Comparison of ENCODE assay signal across 20 cellular contexts in genomic region chr11:113681282-113681681, GRCh38. TPM values are rescaled to one million over a fixed set of nuclear protein-coding genes. Genes with fewer than 3 reads are reported as not detected.
"Had no signal": no experiment of that assay in that cellular context is flagged by ENCODE, and none has a peak within 500 bp of the region (broad histone marks: within the 10 kb centered on the region; RNA-seq: fewer than 3 reads in every experiment).

No MANE protein-coding gene starts in this region.

- H3K36me3 ChIP-seq: esophagus muscularis mucosa, gastroesophageal sphincter, left lung, lower lobe of right lung, right atrium auricular region, suprapubic skin, thyroid gland, upper lobe of left lung had no signal

- H3K4me1 ChIP-seq: left lung, lower lobe of right lung, right atrium auricular region, suprapubic skin, upper lobe of left lung had no signal

- DNase-seq: central memory CD4-positive, alpha-beta T cell; cortex of kidney; dorsolateral prefrontal cortex; effector CD8-positive, alpha-beta T cell; glutamatergic neuron; left lung; lower lobe of right lung; naive B cell; nephron progenitor cell; stimulated activated CD4-positive, alpha-beta T cell treated with anti-CD3 and anti-CD28 coated beads, Interleukin-4, amount 100 ng/mL, for 1 hour; stimulated activated CD8-positive, alpha-beta memory T cell treated with anti-CD3 and anti-CD28 coated beads, Interleukin-4, amount 100 ng/mL, for 48 hours; stimulated activated naive CD8-positive, alpha-beta T cell treated with anti-CD3 and anti-CD28 coated beads, Interleukin-15, Interleukin-2, amounts not matched to agents 100 U/mL and 50 U/mL, for 24 hours; upper lobe of left lung had no signal

- H3K4me2 ChIP-seq: smooth muscle cell had no signal

- H3K27me3 ChIP-seq: dorsolateral prefrontal cortex, esophagus muscularis mucosa, gastroesophageal sphincter, left lung, right atrium auricular region, suprapubic skin, thyroid gland, upper lobe of left lung had no signal

- H3K27ac ChIP-seq: dorsolateral prefrontal cortex, esophagus muscularis mucosa, gastroesophageal sphincter, left lung, lower lobe of right lung, right atrium auricular region, suprapubic skin, thyroid gland, upper lobe of left lung had no signal

- ATAC-seq: gastroesophageal sphincter; left lung; lower lobe of right lung; stimulated activated effector memory CD8-positive, alpha-beta T cell treated with anti-CD3 and anti-CD28 coated beads, Interleukin-12 subunit alpha, Interleukin-12 subunit beta, amount 100 ng/mL, for 72 hours; stimulated activated naive CD8-positive, alpha-beta T cell treated with anti-CD3 and anti-CD28 coated beads, Interleukin-15, Interleukin-2, amounts not matched to agents 100 U/mL and 50 U/mL, for 24 hours had no signal

- H3K4me3 ChIP-seq: dorsolateral prefrontal cortex, esophagus muscularis mucosa, gastroesophageal sphincter, left lung, lower lobe of right lung, right atrium auricular region, smooth muscle cell, suprapubic skin, thyroid gland, upper lobe of left lung had no signal

- H3K9me3 ChIP-seq: esophagus muscularis mucosa, gastroesophageal sphincter, left lung, lower lobe of right lung, right atrium auricular region, suprapubic skin, thyroid gland, upper lobe of left lung had no signal

RNA-seq across cellular contexts. Expression of gene TMPRSS5, which starts 24.8 kb away (rescaled TPM):
- total RNA-seq: smooth muscle cell had no signal
